Comparison of ENCODE assay signal across 14 cellular contexts in the genomic region with DNA sequence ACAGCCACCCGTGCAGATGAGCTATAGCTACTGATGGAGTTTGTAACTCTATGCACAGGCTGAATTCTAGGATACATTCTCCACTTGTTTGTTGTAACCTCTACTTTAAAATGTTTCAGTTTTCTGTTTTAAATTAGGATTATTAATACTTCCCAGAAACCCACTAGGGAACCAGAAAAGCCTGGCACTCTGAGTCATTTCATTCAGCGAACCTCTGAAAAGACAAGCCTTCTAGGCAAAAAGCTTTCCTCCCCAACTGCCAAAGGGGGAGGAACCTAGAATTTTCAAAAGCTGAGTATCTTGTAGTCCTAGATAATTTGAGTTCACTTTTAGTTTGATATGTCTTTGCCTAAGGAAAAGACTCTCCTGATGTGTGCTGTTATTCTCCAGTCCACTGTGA. TPM values are rescaled to one million over a fixed set of nuclear protein-coding genes. Genes with fewer than 3 reads are reported as not detected.
A peak's percentile ranks its signal among the peaks of the same experiment; 100 is the strongest.
DNase-seq lines count a peak whose midpoint lies in the region; ATAC-seq and TF ChIP-seq lines count a peak whose summit lies in the region.
"Had no signal": no experiment of that assay in that cellular context is flagged by ENCODE, and none has a peak within 500 bp of the region (broad histone marks: within the 10 kb centered on the region; RNA-seq: fewer than 3 reads in every experiment).

No MANE protein-coding gene starts in this region.

- H3K4me1 Mint-ChIP-seq in HFFc6 (ENCODE audit: low read depth): peaks cover 70% of the 10 kb centered on the region

- ATAC-seq in GM18873 (IDR thresholded peaks at IDR 0.05; ENCODE audit: low FRiP score, unreplicated experiment) (no peak), HG02623 (IDR thresholded peaks at IDR 0.05; ENCODE audit: unreplicated experiment) (no peak)

- peak overlapping the region; percentile 96 for H3K27ac Mint-ChIP-seq in HFFc6
- H3K27ac Mint-ChIP-seq: memory B cell had no signal

- H3K9me3 Mint-ChIP-seq in HFFc6: no peaks in the 10 kb centered on the region
- H3K9me3 Mint-ChIP-seq: memory B cell had no signal

- H3K36me3 Mint-ChIP-seq in HFFc6 (ENCODE audit: low read depth): peaks cover 36% of the 10 kb centered on the region

- H3K4me3 Mint-ChIP-seq in HFFc6: peak overlapping the region; percentile 76
- H3K4me3 Mint-ChIP-seq: memory B cell had no signal

- TF ChIP-seq CTCF in HFFc6 (IDR thresholded peaks at IDR 0.05): no peak

- no peaks in the 10 kb centered on the region; the same call in 1 of the 2 replicates for H3K27me3 Mint-ChIP-seq in HFFc6 (ENCODE audit: insufficient read depth)
- H3K27me3 Mint-ChIP-seq: memory B cell had no signal

- DNase-seq in AG08396 (ENCODE audit: low spot score): peak; percentile 68
- DNase-seq in HFFc6: peak; percentile 79
- DNase-seq in dedifferentiated amniotic fluid mesenchymal stem cell (ENCODE audit: extremely low spot score): peak; percentile 49
- DNase-seq in non-pigmented ciliary epithelial cell (ENCODE audit: low read depth): peak; percentile 28
- DNase-seq in DMS 273 treated with DMSO at 0.1 percent for 48 hours (lab: John Stamatoyannopoulos, UW): no peak
- DNase-seq in NOMO-1 (lab: John Stamatoyannopoulos, UW; ENCODE audit: unreplicated experiment in 2 of 2): no peak
- DNase-seq: colonic mucosa, COR-L47, NCI-H345, retina, WERI-Rb-1 had no signal

RNA-seq across cellular contexts. Expression of a gene that starts 43.2 kb away (rescaled TPM):
- 10 to 100 TPM; 41.2 to 47.6 (median 43.9) TPM for total RNA-seq in HFFc6 (2021; fragmentation: NEBNext Ultra II Directional; extraction: Animal tissue kit (Norgen Biotek cat#: 25700))

Comparison
In these comparisons a context has a peak if more than half of its experiments do, and no peak if none do; other contexts are left out.
1. DNase-seq: peak in AG08396 (single experiment), HFFc6 (single experiment), dedifferentiated amniotic fluid mesenchymal stem cell (single experiment) and non-pigmented ciliary epithelial cell (single experiment); none in DMS 273 treated with DMSO at 0.1 percent for 48 hours (single experiment) and NOMO-1 (0 of 2).